14 cellular contexts compared by ENCODE assay signal in genomic region chr9:107819772-107820171, GRCh38.
DNase-seq lines count a peak whose midpoint lies in the region; ATAC-seq, FAIRE-seq and TF ChIP-seq lines count a peak whose summit lies in the region.
"Had no signal": no experiment of that assay in that cellular context is flagged by ENCODE, and none has a peak within 500 bp of the region (broad histone marks: within the 10 kb centered on the region; RNA-seq: fewer than 3 reads in every experiment).

No MANE protein-coding gene starts in this region.

- H3K9me3 ChIP-seq in upper lobe of right lung = no peaks in the 10 kb centered on the region
- H3K9me3 ChIP-seq: neutrophil had no signal

- in situ Hi-C loops in ACHN (cut with HindIII; ENCODE audit: low pct_ligation_motif_present, low pct_unique_long_range_greater_than_20kb, low sequenced_read_pairs) = no loop called here

- H3K4me1 ChIP-seq in upper lobe of right lung = peaks cover 7% of the 10 kb centered on the region

- intact Hi-C loops in Right ventricle myocardium superior (cut with DNase I) (no loop called here), cardiac septum (cut with DNase I) (no loop called here), upper lobe of right lung (cut with DNase I) (no loop called here)

- DNase-seq in Right ventricle myocardium superior = no peak
- DNase-seq in cardiac septum (ENCODE audit: low spot score) = no peak
- DNase-seq in NCI-H510A treated with DMSO at 0.1 percent for 48 hours (lab: John Stamatoyannopoulos, UW) = peak; percentile 91
- DNase-seq in upper lobe of right lung = peak; percentile 75
- DNase-seq in stimulated activated CD4-positive, alpha-beta T cell treated with anti-CD3 and anti-CD28 coated beads, Interleukin-15, amount 100 ng/mL, for 24 hours = no peak
- no peak for DNase-seq in ACHN
- DNase-seq: activated CD4-positive, alpha-beta memory T cell treated with anti-CD3 and anti-CD28 coated beads for 36 hours; activated gamma-delta T cell; GM23248; stimulated activated CD4-positive, alpha-beta T cell treated with anti-CD3 and anti-CD28 coated beads, Interleukin-12 subunit alpha, Interleukin-12 subunit beta, amount 100 ng/mL, for 4 hours; T-helper 2 cell had no signal

- TF ChIP-seq CTCF in upper lobe of right lung (IDR thresholded peaks at IDR 0.05) = no peak

- peaks cover 4% of the 10 kb centered on the region for H3K27me3 ChIP-seq in upper lobe of right lung
- H3K27me3 ChIP-seq: neutrophil had no signal

- no peaks in the 10 kb centered on the region for H3K36me3 ChIP-seq in upper lobe of right lung
- H3K36me3 ChIP-seq: neutrophil had no signal

- ATAC-seq in Right ventricle myocardium superior (ENCODE audit: poor library complexity) (peak; percentile 68), upper lobe of right lung (peak; percentile 95), GM21717 (IDR thresholded peaks at IDR 0.05; ENCODE audit: unreplicated experiment) (no peak)

- no peak overlapping the region for H3K4me3 ChIP-seq in upper lobe of right lung
- H3K4me3 ChIP-seq: GM23248 had no signal

- peak; percentile 95 for FAIRE-seq in islet of Langerhans (lab: Jason Lieb, UNC)

- no peak overlapping the region for H3K27ac ChIP-seq in upper lobe of right lung
- H3K27ac ChIP-seq: GM23248, neutrophil had no signal

Comparison
In these comparisons a context has a peak if more than half of its experiments do, and no peak if none do; other contexts are left out.
1. DNase-seq: peak in NCI-H510A treated with DMSO at 0.1 percent for 48 hours (single experiment) and upper lobe of right lung (single experiment); none in Right ventricle myocardium superior (single experiment), cardiac septum (single experiment), stimulated activated CD4-positive, alpha-beta T cell treated with anti-CD3 and anti-CD28 coated beads, Interleukin-15, amount 100 ng/mL, for 24 hours (single experiment) and ACHN (single experiment).